In the genomic region with DNA sequence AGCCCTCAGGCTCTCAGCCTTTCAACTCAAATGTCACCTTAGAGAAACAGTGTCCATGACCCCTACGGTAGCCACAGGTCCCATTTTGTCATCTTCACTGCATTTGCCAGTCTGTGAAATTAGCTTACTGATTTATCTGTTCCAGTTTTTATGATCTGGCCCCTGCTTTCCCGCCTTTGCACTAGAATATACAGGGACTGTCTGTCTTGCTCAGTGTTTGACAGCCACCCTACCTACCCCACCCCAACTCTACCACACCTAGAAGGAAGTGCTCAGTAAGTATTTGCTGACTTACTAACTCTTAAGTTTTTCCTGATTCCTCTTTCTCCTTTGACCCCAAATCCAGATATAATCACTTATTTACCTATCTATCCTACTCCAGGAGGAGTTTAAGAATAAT, we compare ENCODE assay signal across 14 cellular contexts. TPM values are rescaled to one million over a fixed set of nuclear protein-coding genes. Genes with fewer than 3 reads are reported as not detected.
DNase-seq lines count a peak whose midpoint lies in the region; TF ChIP-seq lines count a peak whose summit lies in the region.
"Had no signal": no experiment of that assay in that cellular context is flagged by ENCODE, and none has a peak within 500 bp of the region (broad histone marks: within the 10 kb centered on the region; RNA-seq: fewer than 3 reads in every experiment).

No MANE protein-coding gene starts in this region.

- H3K9me3 ChIP-seq in mucosa of rectum (ENCODE audit: control insufficient read depth in 2 of 2, low read length in 2 of 2), result no peaks in the 10 kb centered on the region
- H3K9me3 ChIP-seq in tibial nerve, result no peaks in the 10 kb centered on the region

- no peaks in the 10 kb centered on the region for H3K27me3 Mint-ChIP-seq in dendritic cell treated with granulocyte-macrophage colony-stimulating factor and Interleukin-4, amounts not matched to agents 40 ng/mL and 50 ng/mL, for 4 days
- H3K27me3 Mint-ChIP-seq: stimulated activated memory B cell treated with anti-CD40 and anti-IgM and Interleukin-4, amounts not matched to agents 10 μg/mL and 1 μg/mL and 100 μg/mL, for 72 hours had no signal

- no peaks in the 10 kb centered on the region for H3K36me3 ChIP-seq in mucosa of rectum (ENCODE audit: control insufficient read depth in 2 of 2, insufficient read depth in 2 of 2, low read length in 2 of 2)
- no peaks in the 10 kb centered on the region for H3K36me3 ChIP-seq in tibial nerve

- TF ChIP-seq CTCF in tibial nerve (IDR thresholded peaks at IDR 0.05), result no peak

- WGBS in tibial nerve, 2 donors, result 70 to 81% methylated on average over 2 of the region's 2 CpGs

- intact Hi-C loops in dendritic cell treated with granulocyte-macrophage colony-stimulating factor and Interleukin-4, amounts not matched to agents 40 ng/mL and 50 ng/mL, for 4 days (cut with micrococcal nuclease), result no loop called here

- DNase-seq in HT-29 (ENCODE audit: low spot score) (peak; percentile 28), tibial nerve (ENCODE audit: low spot score in 2 of 2) (no peak), pons (ENCODE audit: low spot score) (no peak), NCI-H1092 treated with DMSO at 0.1 percent for 48 hours (lab: John Stamatoyannopoulos, UW) (no peak), putamen (ENCODE audit: low spot score) (no peak)
- no peak for DNase-seq in activated T-cell treated with anti-CD3 and anti-CD28 coated beads, Interleukin-2, amount 50 U/mL, for 1 hour
- DNase-seq: COR-L47, dorsolateral prefrontal cortex, Kasumi-1, NCI-H2081, posterior cingulate gyrus had no signal

- H3K9ac ChIP-seq in mucosa of rectum (ENCODE audit: low read depth in 1 of 2, low read length in 2 of 2), result peak overlapping the region in 1 of 2 donors; percentile 41

- peak overlapping the region; percentile 30 for H3K27ac Mint-ChIP-seq in dendritic cell treated with granulocyte-macrophage colony-stimulating factor and Interleukin-4, amounts not matched to agents 40 ng/mL and 50 ng/mL, for 4 days
- H3K27ac Mint-ChIP-seq: stimulated activated memory B cell treated with anti-CD40 and anti-IgM and Interleukin-4, amounts not matched to agents 10 μg/mL and 1 μg/mL and 100 μg/mL, for 72 hours had no signal

- peaks cover 31% of the 10 kb centered on the region for H3K4me1 Mint-ChIP-seq in dendritic cell treated with granulocyte-macrophage colony-stimulating factor and Interleukin-4, amounts not matched to agents 40 ng/mL and 50 ng/mL, for 4 days (ENCODE audit: low read depth)
- H3K4me1 Mint-ChIP-seq: stimulated activated memory B cell treated with anti-CD40 and anti-IgM and Interleukin-4, amounts not matched to agents 10 μg/mL and 1 μg/mL and 100 μg/mL, for 72 hours had no signal

- TF ChIP-seq EP300 in tibial nerve (IDR thresholded peaks at IDR 0.05), result no peak

- H3K36me3 Mint-ChIP-seq in dendritic cell treated with granulocyte-macrophage colony-stimulating factor and Interleukin-4, amounts not matched to agents 40 ng/mL and 50 ng/mL, for 4 days (ENCODE audit: low read depth), result peaks cover 6% of the 10 kb centered on the region

- H3K4me3 ChIP-seq in mucosa of rectum (ENCODE audit: low read length in 2 of 2) (no peak overlapping the region), tibial nerve (no peak overlapping the region)
- H3K4me3 ChIP-seq: dorsolateral prefrontal cortex had no signal

- H3K4me3 Mint-ChIP-seq in dendritic cell treated with granulocyte-macrophage colony-stimulating factor and Interleukin-4, amounts not matched to agents 40 ng/mL and 50 ng/mL, for 4 days, result no peak overlapping the region
- H3K4me3 Mint-ChIP-seq: stimulated activated memory B cell treated with anti-CD40 and anti-IgM and Interleukin-4, amounts not matched to agents 10 μg/mL and 1 μg/mL and 100 μg/mL, for 72 hours had no signal

- H3K27me3 ChIP-seq in mucosa of rectum (ENCODE audit: control insufficient read depth in 2 of 2, insufficient read depth in 2 of 2, low read length in 2 of 2) (no peaks in the 10 kb centered on the region), tibial nerve (no peaks in the 10 kb centered on the region)
- H3K27me3 ChIP-seq: dorsolateral prefrontal cortex had no signal

- TF ChIP-seq POLR2A in tibial nerve (IDR thresholded peaks at IDR 0.05), result no peak

- H3K4me1 ChIP-seq in mucosa of rectum (ENCODE audit: control insufficient read depth in 2 of 2, insufficient read depth in 2 of 2, low read length in 2 of 2) (peaks cover 28 to 56% of the 10 kb centered on the region in 2 donors), tibial nerve (peaks cover 0 to 97% (median 29%) of the 10 kb centered on the region in 4 donors)

- peak overlapping the region; percentile 77 to 85 for H3K27ac ChIP-seq in mucosa of rectum (ENCODE audit: low read depth in 2 of 2, low read length in 2 of 2)
- H3K27ac ChIP-seq in tibial nerve, result peak overlapping the region in 3 of 4 donors; percentile 70 to 87 (median 81)

- H3K9me3 Mint-ChIP-seq in dendritic cell treated with granulocyte-macrophage colony-stimulating factor and Interleukin-4, amounts not matched to agents 40 ng/mL and 50 ng/mL, for 4 days, result no peaks in the 10 kb centered on the region
- H3K9me3 Mint-ChIP-seq: stimulated activated memory B cell treated with anti-CD40 and anti-IgM and Interleukin-4, amounts not matched to agents 10 μg/mL and 1 μg/mL and 100 μg/mL, for 72 hours had no signal

RNA-seq across cellular contexts. Expression of a gene that starts 49.5 kb away (rescaled TPM):
- total RNA-seq in HT-29 (2014; rRNA removed; shearing (Covaris generic)), result 3.2 and 4.1 TPM in 2 replicates
- 10 to 100 TPM; 43.5 to 73.0 (median 51.2) TPM for total RNA-seq in tibial nerve
